ENCODE assay signal across 8 cellular contexts in the genomic region with DNA sequence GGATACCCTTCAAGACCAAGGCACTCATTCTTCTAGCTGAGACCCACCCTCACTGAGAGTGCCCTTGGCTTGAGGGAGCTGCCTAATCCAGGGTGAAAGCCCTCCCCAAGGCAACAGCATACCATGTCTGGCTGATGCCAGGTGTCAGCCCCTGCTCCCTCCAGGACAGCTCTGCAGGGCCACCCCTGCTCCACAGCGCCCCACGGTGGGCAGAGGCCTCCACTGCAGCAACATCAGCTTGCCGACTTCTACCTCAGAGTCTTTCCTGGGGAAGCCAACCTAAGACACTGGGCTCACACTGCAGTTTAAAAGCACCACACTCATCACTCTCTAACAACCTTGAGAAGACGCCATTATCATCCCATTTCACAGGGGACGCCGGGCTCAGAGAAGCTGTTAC. TPM values are rescaled to one million over a fixed set of nuclear protein-coding genes. Genes with fewer than 3 reads are reported as not detected.
A peak's percentile ranks its signal among the peaks of the same experiment; 100 is the strongest.
DNase-seq lines count a peak whose midpoint lies in the region; ATAC-seq and TF ChIP-seq lines count a peak whose summit lies in the region.

No MANE protein-coding gene starts in this region.

- DNase-seq in Calu3 (peak; percentile 66), HL-60 (ENCODE audit: low read depth in 1 of 2, low spot score in 1 of 2) (peak; percentile 18 to 39), foreskin fibroblast (peak in 1 of 2 donors; percentile 28), NCI-H187 treated with DMSO at 0.1 percent for 48 hours (lab: John Stamatoyannopoulos, UW) (no peak)
- peak; percentile 66 for DNase-seq in activated CD8-positive, alpha-beta T cell treated with anti-CD3 and anti-CD28 coated beads for 36 hours
- peak; percentile 50 to 66 for DNase-seq in stimulated activated CD4-positive, alpha-beta T cell treated with anti-CD3 and anti-CD28 coated beads, Interleukin-2, amount 100 ng/mL, for 24 hours

- POLR2A ChIA-PET in activated CD8-positive, alpha-beta T cell treated with anti-CD3 and anti-CD28 coated beads for 36 hours (lab: Charles Lee): no interaction called here

- H3K27me3 Mint-ChIP-seq in Calu3 (ENCODE audit: unreplicated experiment): no peaks in the 10 kb centered on the region
- H3K27me3 Mint-ChIP-seq in activated CD8-positive, alpha-beta T cell treated with anti-CD3 and anti-CD28 coated beads for 36 hours: no peaks in the 10 kb centered on the region

- H3K27ac Mint-ChIP-seq in Calu3 (ENCODE audit: unreplicated experiment): no peak overlapping the region
- H3K27ac Mint-ChIP-seq in activated CD8-positive, alpha-beta T cell treated with anti-CD3 and anti-CD28 coated beads for 36 hours: no peak overlapping the region

- H3K4me3 Mint-ChIP-seq in Calu3 (ENCODE audit: low read depth, unreplicated experiment): no peak overlapping the region
- H3K4me3 Mint-ChIP-seq in activated CD8-positive, alpha-beta T cell treated with anti-CD3 and anti-CD28 coated beads for 36 hours: no peak overlapping the region

- H3K9me3 Mint-ChIP-seq in Calu3 (ENCODE audit: low read depth, unreplicated experiment): no peaks in the 10 kb centered on the region
- H3K9me3 Mint-ChIP-seq in activated CD8-positive, alpha-beta T cell treated with anti-CD3 and anti-CD28 coated beads for 36 hours: no peaks in the 10 kb centered on the region

- no peaks in the 10 kb centered on the region for H3K4me1 Mint-ChIP-seq in Calu3 (ENCODE audit: low read depth, unreplicated experiment)
- H3K4me1 Mint-ChIP-seq in activated CD8-positive, alpha-beta T cell treated with anti-CD3 and anti-CD28 coated beads for 36 hours (ENCODE audit: low read depth): no peaks in the 10 kb centered on the region

- CTCF ChIA-PET in Calu3 (lab: Charles Lee): interaction anchor here (1.0 to 1.2 kb wide), 2 partner anchors 138 to 193 kb away, joined by 3 to 4 read pairs; no protein-coding TSS in a partner anchor
- CTCF ChIA-PET in activated CD8-positive, alpha-beta T cell treated with anti-CD3 and anti-CD28 coated beads for 36 hours (lab: Charles Lee): interaction anchor here (0.6 to 2.0 kb wide), 26 partner anchors 9 to 435 kb away, joined by 3 to 9 read pairs (median 4); no protein-coding TSS in a partner anchor

- H3K27ac ChIP-seq in HL-60 (replicated peaks): no peak overlapping the region

- H3K4me3 ChIP-seq in HL-60 (replicated peaks; ENCODE audit: insufficient read depth, low read length) (no peak overlapping the region), foreskin fibroblast (ENCODE audit: low read depth in 1 of 2, low read length in 2 of 2) (no peak overlapping the region)

- TF ChIP-seq CTCF in Calu3 (IDR thresholded peaks at IDR 0.05; ENCODE audit: unreplicated experiment) (peak; percentile 74), HL-60 (IDR thresholded peaks at IDR 0.05; ENCODE audit: insufficient read depth, low read length) (peak; percentile 37), foreskin fibroblast (IDR thresholded peaks at IDR 0.05; ENCODE audit: low read depth, low read length) (peak; percentile 42)
- TF ChIP-seq CTCF in activated CD8-positive, alpha-beta T cell treated with anti-CD3 and anti-CD28 coated beads for 36 hours (IDR thresholded peaks at IDR 0.05): peak; percentile 80

- BruUV-seq in Calu3 (replicated peaks; lab: Mats Ljungman, UMichigan): no TSS peak

- no peaks in the 10 kb centered on the region for H3K36me3 Mint-ChIP-seq in Calu3 (ENCODE audit: insufficient read depth, unreplicated experiment)
- peaks cover 6% of the 10 kb centered on the region for H3K36me3 Mint-ChIP-seq in activated CD8-positive, alpha-beta T cell treated with anti-CD3 and anti-CD28 coated beads for 36 hours (ENCODE audit: low read depth)

- ATAC-seq in activated CD8-positive, alpha-beta T cell treated with anti-CD3 and anti-CD28 coated beads for 36 hours: peak; percentile 91
- ATAC-seq in GM21737 (IDR thresholded peaks at IDR 0.05; ENCODE audit: unreplicated experiment): no peak
- ATAC-seq in HG03457 (IDR thresholded peaks at IDR 0.05; ENCODE audit: unreplicated experiment): no peak

- intact Hi-C loops in Calu3 (cut with micrococcal nuclease; ENCODE audit: unreplicated experiment): no loop called here
- intact Hi-C loops in activated CD8-positive, alpha-beta T cell treated with anti-CD3 and anti-CD28 coated beads for 36 hours (cut with micrococcal nuclease): no loop called here

- no peaks in the 10 kb centered on the region for H3K27me3 ChIP-seq in HL-60 (ENCODE audit: insufficient read depth, poor library complexity, severe bottlenecking)

RNA-seq across cellular contexts. Expression of gene TTLL1, which starts 29.0 kb away (rescaled TPM):
- total RNA-seq in Calu3 (2022): 2.6 and 3.3 TPM in 2 replicates
- 1 to 10 TPM; 4.2 to 6.0 TPM for total RNA-seq in activated CD8-positive, alpha-beta T cell treated with anti-CD3 and anti-CD28 coated beads for 36 hours

RNA-seq across cellular contexts. Expression of gene PACSIN2, which starts 45.3 kb away (rescaled TPM):
- total RNA-seq in Calu3 (2022): 224 and 230 TPM in 2 replicates
- total RNA-seq in activated CD8-positive, alpha-beta T cell treated with anti-CD3 and anti-CD28 coated beads for 36 hours: 10 to 100 TPM; 33.5 to 35.7 TPM

RNA-seq across cellular contexts. Expression of gene BIK, which starts 50.3 kb away (rescaled TPM):
- 37.9 and 43.1 TPM in 2 replicates for total RNA-seq in Calu3 (2022)
- total RNA-seq in activated CD8-positive, alpha-beta T cell treated with anti-CD3 and anti-CD28 coated beads for 36 hours: 1 to 10 TPM; 2.5 to 3.3 TPM
